In genomic region chr4:184428787-184429186, GRCh38 we compare ENCODE assay signal across 1 cellular context.
TF ChIP-seq lines count a peak whose summit lies in the region.

No MANE protein-coding gene starts in this region.

TF ChIP-seq in GM12878, 131 proteins besides CTCF, POLR2A, EP300 and RAD21:
- TF ChIP-seq ZNF207 (IDR thresholded peaks at IDR 0.05; ENCODE audit: borderline replicate concordance) (no peak), RAD51 (IDR thresholded peaks at IDR 0.05) (no peak), CREM (IDR thresholded peaks at IDR 0.05; ENCODE audit: low read depth) (no peak), JUND (IDR thresholded peaks at IDR 0.05; ENCODE audit: low read depth, low read length) (no peak), HDAC6 (IDR thresholded peaks at IDR 0.05; ENCODE audit: unreplicated experiment) (no peak), WRNIP1 (IDR thresholded peaks at IDR 0.05; ENCODE audit: borderline replicate concordance, low read depth, low read length) (no peak), CHD4 (IDR thresholded peaks at IDR 0.05) (no peak), RUNX3 (IDR thresholded peaks at IDR 0.05; ENCODE audit: low read length) (no peak), DPF2 (IDR thresholded peaks at IDR 0.05) (no peak), TCF12 (IDR thresholded peaks at IDR 0.05; ENCODE audit: low read depth, low read length) (no peak), MTA3 (IDR thresholded peaks at IDR 0.05; ENCODE audit: borderline replicate concordance, low read length) (no peak), MEF2A (IDR thresholded peaks at IDR 0.05; ENCODE audit: insufficient read depth, low read depth, low read length) (no peak), HDAC2 (IDR thresholded peaks at IDR 0.05) (no peak), CHD2 (IDR thresholded peaks at IDR 0.05; ENCODE audit: borderline replicate concordance, low read depth, low read length) (no peak)
